ENCODE assay signal across 24 cellular contexts in genomic region chr9:13520069-13520468, GRCh38.
"Had no signal": no experiment of that assay in that cellular context is flagged by ENCODE, and none has a peak within 500 bp of the region (broad histone marks: within the 10 kb centered on the region; RNA-seq: fewer than 3 reads in every experiment).

No MANE protein-coding gene starts in this region.

- H3K36me3 ChIP-seq: gastrocnemius medialis, heart left ventricle, lower lobe of right lung, ovary, sigmoid colon, spleen, vagina had no signal

- H3K27ac ChIP-seq: hepatocyte, lower lobe of right lung, ovary, psoas muscle, sigmoid colon, skin epidermis, spleen, vagina had no signal

- H2AFZ ChIP-seq: hepatocyte had no signal

- H3K4me1 ChIP-seq: gastrocnemius medialis, lower lobe of right lung, psoas muscle, spleen, vagina had no signal

- DNase-seq: caudate nucleus; cerebellar nuclear complex; cortex of kidney; effector memory CD8-positive, alpha-beta T cell; gastrocnemius medialis; heart left ventricle; islet precursor cell; left ventricle myocardium superior; lower lobe of right lung; mucosa of descending colon; naive B cell; occipital lobe; ovary; posterior cingulate gyrus; psoas muscle; right cardiac atrium; sigmoid colon; spleen; stimulated activated CD4-positive, alpha-beta T cell treated with anti-CD3 and anti-CD28 coated beads, Interleukin-2, amount 100 ng/mL, for 48 hours; stimulated activated naive B cell treated with anti-CD40 and anti-IgM and Interleukin-4, amounts not matched to agents 10 μg/mL and 1 μg/mL and 100 μg/mL, for 72 hours; trophoblast cell had no signal

- H3K9me3 ChIP-seq: gastrocnemius medialis, heart left ventricle, lower lobe of right lung, mucosa of descending colon, ovary, psoas muscle, sigmoid colon, spleen, vagina had no signal

- H3K4me3 ChIP-seq: gastrocnemius medialis, heart left ventricle, hepatocyte, lower lobe of right lung, mucosa of descending colon, ovary, psoas muscle, sigmoid colon, skin epidermis, spleen, vagina had no signal

- H3K27me3 ChIP-seq: gastrocnemius medialis, heart left ventricle, hepatocyte, ovary, sigmoid colon, spleen, vagina had no signal

- H3K4me2 ChIP-seq: hepatocyte had no signal

- ATAC-seq: effector memory CD8-positive, alpha-beta T cell; gastrocnemius medialis; heart left ventricle; left ventricle myocardium superior; lower lobe of right lung; mucosa of descending colon; psoas muscle; stimulated activated naive B cell treated with anti-CD40 and anti-IgM and Interleukin-4, amounts not matched to agents 10 μg/mL and 1 μg/mL and 100 μg/mL, for 72 hours had no signal

- H3K79me2 ChIP-seq: hepatocyte had no signal
